2 cellular contexts compared by ENCODE assay signal in genomic region chr2:61167587-61167986, GRCh38.
TF ChIP-seq lines count a peak whose summit lies in the region.

No MANE protein-coding gene starts in this region.

TF ChIP-seq in HCT116, 20 proteins besides CTCF, POLR2A, EP300 and RAD21 (continued from another document):
- TF ChIP-seq REST (IDR thresholded peaks at IDR 0.05; ENCODE audit: low read depth): no peak
- no peak for TF ChIP-seq ATF3 (IDR thresholded peaks at IDR 0.05)
- TF ChIP-seq ELF1 (IDR thresholded peaks at IDR 0.05; ENCODE audit: borderline replicate concordance, low read depth): no peak
- no peak for TF ChIP-seq SRF (IDR thresholded peaks at IDR 0.05; ENCODE audit: low read depth)
- no peak for TF ChIP-seq SIN3A (IDR thresholded peaks at IDR 0.05; ENCODE audit: low read depth)
- no peak for TF ChIP-seq TCF7L2 (IDR thresholded peaks at IDR 0.05; ENCODE audit: borderline replicate concordance, extremely low read depth, insufficient read depth, insufficient read length)

TF ChIP-seq in WTC11, 78 proteins besides CTCF, POLR2A, EP300 and RAD21 (continued from another document):
- TF ChIP-seq ZNF532 (CRISPR knock-in tag; IDR thresholded peaks at IDR 0.05; ENCODE audit: borderline replicate concordance) (no peak), E2F1 (CRISPR knock-in tag; IDR thresholded peaks at IDR 0.05) (no peak), ETV6 (CRISPR knock-in tag; IDR thresholded peaks at IDR 0.05) (no peak), JUN (CRISPR knock-in tag; IDR thresholded peaks at IDR 0.05) (no peak), CDX4 (CRISPR knock-in tag; IDR thresholded peaks at IDR 0.05; ENCODE audit: borderline replicate concordance) (no peak), MAX (CRISPR knock-in tag; IDR thresholded peaks at IDR 0.05) (no peak), RELA (CRISPR knock-in tag; IDR thresholded peaks at IDR 0.05; ENCODE audit: borderline replicate concordance) (no peak), SOX15 (CRISPR knock-in tag; IDR thresholded peaks at IDR 0.05) (no peak), ZNF219 (CRISPR knock-in tag; IDR thresholded peaks at IDR 0.05; ENCODE audit: borderline replicate concordance) (no peak), GRHL2 (CRISPR knock-in tag; IDR thresholded peaks at IDR 0.05; ENCODE audit: insufficient replicate concordance, severe bottlenecking) (no peak)
TF ChIP-seq in WTC11: peak in this region for 0.
